In genomic region chr1:23098463-23099170, GRCh38 we compare ENCODE assay signal across 8 cellular contexts.
DNase-seq lines count a peak whose midpoint lies in the region; ATAC-seq, FAIRE-seq and TF ChIP-seq lines count a peak whose summit lies in the region.

No MANE protein-coding gene starts in this region.

- no peak overlapping the region for H2AFZ ChIP-seq in astrocyte (ENCODE audit: low read depth, low read length)

- peak overlapping the region; percentile 2 for H3K4me3 Mint-ChIP-seq in astrocyte (ENCODE audit: unreplicated experiment)

- peaks cover 52% of the 10 kb centered on the region for H3K4me1 ChIP-seq in astrocyte (ENCODE audit: insufficient read depth, low read length)
- H3K4me1 ChIP-seq in sigmoid colon, result peaks cover 0 to 48% (median 42%) of the 10 kb centered on the region in 4 donors

- H3K27ac ChIP-seq in astrocyte (ENCODE audit: low read depth, low read length) (peak overlapping the region; percentile 85), sigmoid colon (peak overlapping the region in 2 of 4 donors; percentile 22 to 61)

- peak overlapping the region; percentile 64 for H3K4me2 ChIP-seq in astrocyte (ENCODE audit: low read length)

- peaks cover 11% of the 10 kb centered on the region for H3K36me3 ChIP-seq in astrocyte (ENCODE audit: insufficient read depth, low read length)
- H3K36me3 ChIP-seq in sigmoid colon, result peaks cover 0 to 14% (median 7%) of the 10 kb centered on the region in 4 donors

- no peaks in the 10 kb centered on the region for H3K27me3 ChIP-seq in astrocyte (ENCODE audit: insufficient read depth, low read length)
- no peaks in the 10 kb centered on the region for H3K27me3 ChIP-seq in sigmoid colon

- H3K27ac Mint-ChIP-seq in astrocyte (ENCODE audit: unreplicated experiment), result peak overlapping the region; percentile 38

- H3K4me3 ChIP-seq in GM12865 (ENCODE audit: low read depth, low read length) (no peak overlapping the region), astrocyte (ENCODE audit: insufficient read depth, low read depth, low read length) (no peak overlapping the region), sigmoid colon (no peak overlapping the region)

- peaks cover 70% of the 10 kb centered on the region for H3K4me1 Mint-ChIP-seq in astrocyte (ENCODE audit: low read depth, unreplicated experiment)

- no peak for FAIRE-seq in astrocyte (lab: Jason Lieb, UNC)

- H3K9ac ChIP-seq in astrocyte (ENCODE audit: low read length), result peak overlapping the region; percentile 64

- H3K9me3 ChIP-seq in astrocyte (ENCODE audit: insufficient read depth, low read depth, low read length), result no peaks in the 10 kb centered on the region
- H3K9me3 ChIP-seq in sigmoid colon, result no peaks in the 10 kb centered on the region

- no peaks in the 10 kb centered on the region for H3K9me3 Mint-ChIP-seq in astrocyte (ENCODE audit: unreplicated experiment)

- intact Hi-C loops in sigmoid colon (cut with DNase I), result loop anchor here (1.0 to 10.0 kb wide), 2 partner anchors 86 to 176 kb away; no protein-coding TSS in a partner anchor

- no peak for TF ChIP-seq EP300 in sigmoid colon (IDR thresholded peaks at IDR 0.05)

- DNase-seq in GM12865 (ENCODE audit: low read depth) (peak; percentile 80), NCI-H1694 (lab: John Stamatoyannopoulos, UW) (peak; percentile 58), T-helper 22 cell (ENCODE audit: low read depth) (peak; percentile 25), astrocyte (ENCODE audit: low read depth) (peak; percentile 45), hepatic stellate cell (ENCODE audit: low spot score) (peak; percentile 37), sigmoid colon (peak; percentile 81)

- peak; percentile 93 for TF ChIP-seq CTCF in GM12865 (IDR thresholded peaks at IDR 0.05; ENCODE audit: insufficient read depth, low read depth, low read length, missing control alignments)
- peak; percentile 97 for TF ChIP-seq CTCF in astrocyte (IDR thresholded peaks at IDR 0.05; ENCODE audit: insufficient read depth, low read depth, low read length)
- TF ChIP-seq CTCF in sigmoid colon (IDR thresholded peaks at IDR 0.05), result peak; percentile 87 to 97 (median 92)

- peaks cover 51% of the 10 kb centered on the region for H4K20me1 ChIP-seq in astrocyte (ENCODE audit: insufficient read depth, low read length)

- 47 to 57% methylated on average over 12 of the region's 12 CpGs for WGBS in sigmoid colon, 2 donors

- no peak for ATAC-seq in HG03025 (IDR thresholded peaks at IDR 0.05; ENCODE audit: low FRiP score, unreplicated experiment)
- no peak for ATAC-seq in GM18907 (IDR thresholded peaks at IDR 0.05; ENCODE audit: unreplicated experiment)

- peaks cover 55% of the 10 kb centered on the region for H3K79me2 ChIP-seq in astrocyte (ENCODE audit: insufficient read depth, low read length)

- TF ChIP-seq POLR2A in sigmoid colon (IDR thresholded peaks at IDR 0.05), result no peak

- H3K27me3 Mint-ChIP-seq in astrocyte (ENCODE audit: low read depth, unreplicated experiment), result no peaks in the 10 kb centered on the region

- H3K36me3 Mint-ChIP-seq in astrocyte (ENCODE audit: low read depth, unreplicated experiment), result peaks cover 17% of the 10 kb centered on the region

Comparison
In these comparisons a context has a peak if more than half of its experiments do, and no peak if none do; other contexts are left out.
1. DNase-seq: peak in every context shown above with its lines; median percentile 81 in sigmoid colon; 80 in GM12865; 58 in NCI-H1694; 45 in astrocyte; 37 in hepatic stellate cell; 25 in T-helper 22 cell.